20 cellular contexts compared by ENCODE assay signal in genomic region chr2:79114797-79115494, GRCh38. TPM values are rescaled to one million over a fixed set of nuclear protein-coding genes. Genes with fewer than 3 reads are reported as not detected.
"Had no signal": no experiment of that assay in that cellular context is flagged by ENCODE, and none has a peak within 500 bp of the region (broad histone marks: within the 10 kb centered on the region; RNA-seq: fewer than 3 reads in every experiment).

No MANE protein-coding gene starts in this region.

- H3K27ac Mint-ChIP-seq: memory B cell; naive thymus-derived CD4-positive, alpha-beta T cell had no signal

- H3K36me3 Mint-ChIP-seq: memory B cell; naive thymus-derived CD4-positive, alpha-beta T cell had no signal

- FAIRE-seq: frontal cortex had no signal

- H3K4me3 Mint-ChIP-seq: memory B cell; naive thymus-derived CD4-positive, alpha-beta T cell had no signal

- H3K27me3 Mint-ChIP-seq: memory B cell; naive thymus-derived CD4-positive, alpha-beta T cell had no signal

- DNase-seq: cortex of kidney; dorsolateral prefrontal cortex; effector CD8-positive, alpha-beta T cell; heart right ventricle; islet precursor cell; lower lobe of right lung; midbrain; naive thymus-derived CD4-positive, alpha-beta T cell; posterior cingulate gyrus; stimulated activated CD4-positive, alpha-beta T cell treated with anti-CD3 and anti-CD28 coated beads, Interleukin-2, amount 100 ng/mL, for 24 hours; stimulated activated CD4-positive, alpha-beta T cell treated with anti-CD3 and anti-CD28 coated beads, Interleukin-4, amount 100 ng/mL, for 4 hours; stimulated activated naive CD4-positive, alpha-beta T cell treated with Interleukin-2 at 50 U/mL for 16 hours; trophoblast cell had no signal

- ATAC-seq: left lobe of liver; lower lobe of right lung; naive thymus-derived CD4-positive, alpha-beta T cell; sciatic nerve had no signal

- H3K4me1 Mint-ChIP-seq: memory B cell; naive thymus-derived CD4-positive, alpha-beta T cell had no signal

RNA-seq across cellular contexts. Expression of gene REG1A, which starts 5.3 kb away (rescaled TPM):
- polyA plus RNA-seq: fibroblast of lung; naive thymus-derived CD4-positive, alpha-beta T cell; neural cell had no signal

RNA-seq across cellular contexts. Expression of gene REG1B, which starts 27.2 kb away (rescaled TPM):
- polyA plus RNA-seq: fibroblast of lung; naive thymus-derived CD4-positive, alpha-beta T cell; neural cell had no signal

RNA-seq across cellular contexts. Expression of gene REG3A, which starts 44.6 kb away (rescaled TPM):
- polyA plus RNA-seq: fibroblast of lung; heart right ventricle; naive thymus-derived CD4-positive, alpha-beta T cell; neural cell; urinary bladder had no signal
